8 cellular contexts compared by ENCODE assay signal in the genomic region with DNA sequence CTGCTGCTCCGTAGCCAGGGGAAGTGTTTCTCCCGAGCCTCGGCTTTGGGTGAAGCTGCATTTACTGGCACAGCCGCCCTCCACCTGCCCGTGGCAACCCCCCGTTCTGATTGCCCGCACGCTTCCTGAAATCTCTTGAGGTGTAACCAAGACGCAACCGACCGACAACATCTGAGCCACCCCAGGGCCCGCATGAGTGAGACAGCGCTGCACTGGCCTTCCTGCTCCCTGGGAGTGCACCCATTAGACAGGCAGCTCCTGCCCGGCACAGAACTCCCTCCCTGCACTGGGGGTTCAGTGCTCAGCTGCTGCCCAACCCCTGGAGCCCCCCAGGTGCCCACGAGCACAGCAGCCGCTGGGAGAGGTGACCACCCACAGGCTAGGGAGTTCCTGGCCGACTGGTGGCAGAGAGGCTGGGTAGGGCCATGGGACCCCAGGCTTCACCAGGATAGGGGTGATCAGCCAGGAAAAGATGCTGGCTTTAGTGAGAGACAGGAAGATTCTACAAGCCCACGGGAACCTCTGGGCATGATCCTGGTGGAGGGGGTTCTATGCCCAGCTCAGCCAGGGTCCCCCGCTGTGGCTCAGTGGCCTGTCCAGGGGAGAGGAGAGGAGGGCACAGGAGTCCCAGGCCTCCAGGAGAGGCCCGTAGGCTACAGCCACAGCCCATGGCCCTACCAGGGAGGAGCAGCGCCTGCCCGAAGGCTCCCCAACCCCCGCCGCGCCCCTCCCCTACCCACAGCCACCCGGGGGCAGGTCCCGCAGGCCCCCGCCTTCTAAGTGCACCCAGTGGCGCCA. TPM values are rescaled to one million over a fixed set of nuclear protein-coding genes. Genes with fewer than 3 reads are reported as not detected.
DNase-seq lines count a peak whose midpoint lies in the region; ATAC-seq, FAIRE-seq and TF ChIP-seq lines count a peak whose summit lies in the region.

No MANE protein-coding gene starts in this region.

- intact Hi-C loops in GM12878 (cut with micrococcal nuclease; ENCODE audit: unreplicated experiment) (no loop called here), right lobe of liver (cut with DNase I) (no loop called here)

- no peak for TF ChIP-seq RAD21 in GM12878 (IDR thresholded peaks at IDR 0.05; ENCODE audit: insufficient read depth, low read depth, low read length)

- H3K27me3 ChIP-seq in GM12878 (replicated peaks in 1 of 2; ENCODE audit: control insufficient read depth in 2 of 2, insufficient read depth in 2 of 2, low read length in 1 of 2) (no peaks in the 10 kb centered on the region), right lobe of liver (no peaks in the 10 kb centered on the region), tibial nerve (no peaks in the 10 kb centered on the region)

- FAIRE-seq in GM12878 (lab: Jason Lieb, UNC): peak; percentile 69

- CTCF ChIA-PET in activated CD8-positive, alpha-beta memory T cell treated with anti-CD3 and anti-CD28 coated beads, Interleukin-2, amount 10 ng/mL, durations not matched to agents 7 days and 5 days (lab: Charles Lee): interaction anchor here (1.1 to 4.1 kb wide), 6 partner anchors 11 to 76 kb away, joined by 3 to 16 read pairs (median 4); no protein-coding TSS in a partner anchor
- CTCF ChIA-PET in GM12878 (lab: Yijun Ruan, JAX): interaction anchor here (1.0 to 2.5 kb wide), 2 partner anchors 10 to 16 kb away, joined by 4 to 12 read pairs; no protein-coding TSS in a partner anchor

- TF ChIP-seq EP300 in GM12878 (IDR thresholded peaks at IDR 0.05; ENCODE audit: borderline replicate concordance in 1 of 2, control insufficient read depth in 1 of 2, low read depth in 2 of 2, low read length in 2 of 2) (no peak), tibial nerve (IDR thresholded peaks at IDR 0.05) (no peak)

- H3K9me3 ChIP-seq in GM12878 (replicated peaks; ENCODE audit: control insufficient read depth, insufficient read depth, low read length) (no peaks in the 10 kb centered on the region), right lobe of liver (no peaks in the 10 kb centered on the region), tibial nerve (no peaks in the 10 kb centered on the region)

- no peak for TF ChIP-seq CTCF in GM12878 (IDR thresholded peaks at IDR 0.05 in 2 of 3, conservative IDR thresholded peaks at IDR 0.05 in 1 of 3; ENCODE audit: control insufficient read depth in 2 of 3, extremely low read depth in 1 of 3, insufficient read depth in 1 of 3, low read depth in 3 of 3, low read length in 3 of 3)
- TF ChIP-seq CTCF in right lobe of liver (IDR thresholded peaks at IDR 0.05): no peak
- no peak for TF ChIP-seq CTCF in tibial nerve (IDR thresholded peaks at IDR 0.05)

- H3K9ac ChIP-seq in GM12878 (ENCODE audit: control insufficient read depth, insufficient read depth, low read length): peak overlapping the region; percentile 34; the same call in 1 of the 2 replicates

- H3K4me1 Mint-ChIP-seq in activated CD8-positive, alpha-beta memory T cell treated with anti-CD3 and anti-CD28 coated beads, Interleukin-2, amount 10 ng/mL, durations not matched to agents 7 days and 5 days: peaks cover 12% of the 10 kb centered on the region

- H3K4me3 ChIP-seq in GM12878 (peak overlapping the region; percentile 19; the same call in 1 of the 2 replicates), right lobe of liver (peak overlapping the region; percentile 39 to 49 (median 46)), tibial nerve (peak overlapping the region; percentile 15 to 42 (median 33))

- in situ Hi-C loops in GM12878 (cut with MboI): no loop called here

- RAD21 ChIA-PET in GM12878 (lab: Charles Lee; ENCODE audit: unreplicated experiment): interaction anchor here (2.0 to 2.8 kb wide), 2 partner anchors 10 to 14 kb away, joined by 4 to 10 read pairs; no protein-coding TSS in a partner anchor

- peak; percentile 28 for ATAC-seq in activated CD8-positive, alpha-beta memory T cell treated with anti-CD3 and anti-CD28 coated beads, Interleukin-2, amount 10 ng/mL, durations not matched to agents 7 days and 5 days
- ATAC-seq in GM12878 (peak; percentile 78), right lobe of liver (no peak), GM19351 (IDR thresholded peaks at IDR 0.05; ENCODE audit: unreplicated experiment) (no peak)

- H3K4me2 ChIP-seq in GM12878 (ENCODE audit: control insufficient read depth, insufficient read depth): peak overlapping the region; percentile 93

- WGBS in GM12878 (ENCODE audit: insufficient coverage, insufficient replicate concordance, low lambda C conversion rate, missing lambda C conversion rate): 18% methylated on average over 21 of the region's 29 CpGs
- 20% methylated on average over 6 of the region's 29 CpGs for WGBS in right lobe of liver (ENCODE audit: insufficient coverage, low coverage, low lambda C conversion rate, missing lambda C conversion rate)
- 24 to 33% methylated on average over 23 to 29 of the region's 29 CpGs for WGBS in tibial nerve, 2 donors

- no peak overlapping the region for H2AFZ ChIP-seq in GM12878 (ENCODE audit: control insufficient read depth, low read depth, low read length)

- no peak for DNase-seq in activated CD8-positive, alpha-beta memory T cell treated with anti-CD3 and anti-CD28 coated beads, Interleukin-2, amount 10 ng/mL, durations not matched to agents 7 days and 5 days
- DNase-seq in activated CD8-positive, alpha-beta memory T cell treated with anti-CD3 and anti-CD28 coated beads for 24 hours: no peak
- DNase-seq in GM12878 (ENCODE audit: low read depth, low spot score) (no peak), right lobe of liver (no peak), tibial nerve (ENCODE audit: low spot score in 2 of 2) (no peak), NCI-H1694 (lab: John Stamatoyannopoulos, UW) (no peak), NCI-H345 treated with DMSO at 0.1 percent for 48 hours (lab: John Stamatoyannopoulos, UW; ENCODE audit: unreplicated experiment) (no peak)

- peaks cover 10 to 33% of the 10 kb centered on the region in 2 experiments; a peak in 3 of 4 replicates for H3K36me3 ChIP-seq in GM12878 (ENCODE audit: control insufficient read depth in 2 of 2, insufficient read depth in 2 of 2, low read length in 1 of 2)
- H3K36me3 ChIP-seq in right lobe of liver: peaks cover 6 to 25% (median 18%) of the 10 kb centered on the region in 4 donors
- peaks cover 12 to 40% (median 22%) of the 10 kb centered on the region in 3 donors for H3K36me3 ChIP-seq in tibial nerve

- H3K79me2 ChIP-seq in GM12878 (ENCODE audit: control insufficient read depth, insufficient read depth, low read length): peaks cover 55% of the 10 kb centered on the region

- POLR2A ChIA-PET in GM12878 (lab: Charles Lee): interaction anchor here (3.7 kb wide), 1 partner anchor 12 kb away, joined by 22 read pairs; no protein-coding TSS in a partner anchor

- H4K20me1 ChIP-seq in GM12878 (ENCODE audit: control insufficient read depth, insufficient read depth): no peaks in the 10 kb centered on the region; the same call in none of the 2 replicates

- TF ChIP-seq POLR2A in GM12878 (IDR thresholded peaks at IDR 0.05; ENCODE audit: low read depth, low read length) (no peak), right lobe of liver (IDR thresholded peaks at IDR 0.05) (no peak), tibial nerve (IDR thresholded peaks at IDR 0.05) (no peak)

- peaks cover 16% of the 10 kb centered on the region for H3K27me3 Mint-ChIP-seq in activated CD8-positive, alpha-beta memory T cell treated with anti-CD3 and anti-CD28 coated beads, Interleukin-2, amount 10 ng/mL, durations not matched to agents 7 days and 5 days

- H3K4me1 ChIP-seq in GM12878 (ENCODE audit: control insufficient read depth, insufficient read depth, low read length): peaks cover 27% of the 10 kb centered on the region
- peaks cover 0 to 59% (median 28%) of the 10 kb centered on the region in 4 donors for H3K4me1 ChIP-seq in right lobe of liver
- H3K4me1 ChIP-seq in tibial nerve: peaks cover 0 to 90% (median 48%) of the 10 kb centered on the region in 4 donors

- SMC1A ChIA-PET in GM12878 (lab: Charles Lee; ENCODE audit: uncharacterized antibody, unreplicated experiment): interaction anchor here (0.6 to 2.9 kb wide), 2 partner anchors 12 to 274 kb away, joined by 3 to 21 read pairs; no protein-coding TSS in a partner anchor

- H3K27ac ChIP-seq in GM12878 (ENCODE audit: control insufficient read depth, insufficient read depth): peak overlapping the region; percentile 70
- H3K27ac ChIP-seq in right lobe of liver: peak overlapping the region; percentile 66 to 77 (median 76)
- peak overlapping the region; percentile 54 to 93 (median 82) for H3K27ac ChIP-seq in tibial nerve

- no peaks in the 10 kb centered on the region for H3K9me3 Mint-ChIP-seq in activated CD8-positive, alpha-beta memory T cell treated with anti-CD3 and anti-CD28 coated beads, Interleukin-2, amount 10 ng/mL, durations not matched to agents 7 days and 5 days (ENCODE audit: low read depth)

- no TSS peak for BruUV-seq in GM12878 (replicated peaks; lab: Mats Ljungman, UMichigan)

- H3K4me3 Mint-ChIP-seq in activated CD8-positive, alpha-beta memory T cell treated with anti-CD3 and anti-CD28 coated beads, Interleukin-2, amount 10 ng/mL, durations not matched to agents 7 days and 5 days: peak overlapping the region; percentile 3

- H3K27ac Mint-ChIP-seq in activated CD8-positive, alpha-beta memory T cell treated with anti-CD3 and anti-CD28 coated beads, Interleukin-2, amount 10 ng/mL, durations not matched to agents 7 days and 5 days: no peak overlapping the region

- H3K36me3 Mint-ChIP-seq in activated CD8-positive, alpha-beta memory T cell treated with anti-CD3 and anti-CD28 coated beads, Interleukin-2, amount 10 ng/mL, durations not matched to agents 7 days and 5 days: no peaks in the 10 kb centered on the region

RNA-seq across cellular contexts. Expression of a gene that starts 14.6 kb away (rescaled TPM):
- total RNA-seq in activated CD8-positive, alpha-beta memory T cell treated with anti-CD3 and anti-CD28 coated beads, Interleukin-2, amount 10 ng/mL, durations not matched to agents 7 days and 5 days: 10 to 100 TPM; 23.4 to 26.6 TPM
- total RNA-seq in GM12878 (2013; cell fraction: nucleolus; rRNA removed): 180 and 204 TPM in 2 replicates
- total RNA-seq in GM12878 (2014; rRNA removed) (32.6 and 42.0 TPM in 2 replicates), GM12878 (2014; rRNA removed; fragmentation: Illumina TruSeq; extraction: Trizol) (19.8 and 21.8 TPM in 2 replicates), GM12878 (2021) (133 and 134 TPM in 2 replicates), right lobe of liver (100 to 1,000 TPM; 154 to 181 (median 161) TPM), tibial nerve (100 to 1,000 TPM; 135 to 193 (median 165) TPM)
- 25.4 TPM for polyA plus RNA-seq in GM12878 (2011; ENCODE audit: low read depth)
- polyA plus RNA-seq in GM12878 (2011; rRNA removed) (19.9 and 41.8 TPM in 2 replicates), GM12878 (2014; fragmentation: Illumina TruSeq; extraction: Trizol) (6.3 and 23.5 TPM in 2 replicates), GM12878 (2014; fragmentation: Nextera tagmentation; extraction: Ambion mirVana) (1 to 10 TPM in 1 of 2 experiments, under 1 TPM in 1; 0.68 to 4.5 TPM), GM12878 (2014; rRNA removed) (65.4 and 84.9 TPM in 2 replicates), GM12878 (2016; fragmentation: Nextera tagmentation; extraction: Ambion mirVana) (10 to 100 TPM; 69.3 to 80.0 TPM)
- polyA plus RNA-seq in GM12878 (2011; cell fraction: cytosol; rRNA removed): 57.3 and 73.0 TPM in 2 replicates
- polyA plus RNA-seq in GM12878 (2011; cell fraction: nucleus; rRNA removed): 319 and 335 TPM in 2 replicates
- 53.9 and 72.5 TPM in 2 replicates for polyA plus RNA-seq in GM12878 (2012)
- polyA minus RNA-seq in GM12878 (2011; rRNA and poly(A)+ RNA removed): 52.2 and 84.0 TPM in 2 replicates
- polyA minus RNA-seq in GM12878 (2011; cell fraction: cytosol; rRNA and poly(A)+ RNA removed): 54.8 and 57.2 TPM in 2 replicates
- polyA minus RNA-seq in GM12878 (2011; cell fraction: nucleus; rRNA and poly(A)+ RNA removed): 57.8 and 74.9 TPM in 2 replicates

RNA-seq across cellular contexts. Expression of a gene that starts 22.7 kb away (rescaled TPM):
- 10 to 100 TPM; 16.5 to 18.5 TPM for total RNA-seq in activated CD8-positive, alpha-beta memory T cell treated with anti-CD3 and anti-CD28 coated beads, Interleukin-2, amount 10 ng/mL, durations not matched to agents 7 days and 5 days
- 5.1 and 5.8 TPM in 2 replicates for total RNA-seq in GM12878 (2013; cell fraction: nucleolus; rRNA removed)
- 9.4 and 10.0 TPM in 2 replicates for total RNA-seq in GM12878 (2014; rRNA removed)
- total RNA-seq in GM12878 (2014; rRNA removed; fragmentation: Illumina TruSeq; extraction: Trizol): 3.8 and 4.0 TPM in 2 replicates
- total RNA-seq in GM12878 (2021): 10.8 and 12.8 TPM in 2 replicates
- 2.6 TPM for polyA plus RNA-seq in GM12878 (2011; ENCODE audit: low read depth)
- polyA plus RNA-seq in GM12878 (2011; rRNA removed): 2.5 and 6.2 TPM in 2 replicates
- 5.7 and 9.1 TPM in 2 replicates for polyA plus RNA-seq in GM12878 (2011; cell fraction: cytosol; rRNA removed)
- polyA plus RNA-seq in GM12878 (2011; cell fraction: nucleus; rRNA removed): 33.9 and 40.9 TPM in 2 replicates
- 6.6 and 7.4 TPM in 2 replicates for polyA plus RNA-seq in GM12878 (2012)
- polyA plus RNA-seq in GM12878 (2014; fragmentation: Illumina TruSeq; extraction: Trizol): 1.4 and 3.7 TPM in 2 replicates
- polyA plus RNA-seq in GM12878 (2014; fragmentation: Nextera tagmentation; extraction: Ambion mirVana): under 1 TPM; 0.05 to 0.16 TPM
- polyA plus RNA-seq in GM12878 (2014; rRNA removed): 11.6 and 14.0 TPM in 2 replicates
- under 1 TPM; 0.44 to 0.58 TPM for polyA plus RNA-seq in GM12878 (2016; fragmentation: Nextera tagmentation; extraction: Ambion mirVana)
- 3.4 and 6.0 TPM in 2 replicates for polyA minus RNA-seq in GM12878 (2011; rRNA and poly(A)+ RNA removed)
- 2.1 and 3.0 TPM in 2 replicates for polyA minus RNA-seq in GM12878 (2011; cell fraction: cytosol; rRNA and poly(A)+ RNA removed)
- polyA minus RNA-seq in GM12878 (2011; cell fraction: nucleus; rRNA and poly(A)+ RNA removed): 2.9 and 3.2 TPM in 2 replicates
- total RNA-seq in right lobe of liver: 1 to 10 TPM; 1.7 to 6.4 (median 2.5) TPM
- total RNA-seq in tibial nerve: 10 to 100 TPM in 3 of 4 donors, 1 to 10 TPM in 1; 8.7 to 33.3 (median 19.6) TPM

RNA-seq across cellular contexts. Expression of a gene that starts 31.4 kb away (rescaled TPM):
- total RNA-seq in activated CD8-positive, alpha-beta memory T cell treated with anti-CD3 and anti-CD28 coated beads, Interleukin-2, amount 10 ng/mL, durations not matched to agents 7 days and 5 days: 10 to 100 TPM; 13.9 to 15.8 TPM
- 54.9 and 65.7 TPM in 2 replicates for total RNA-seq in GM12878 (2013; cell fraction: nucleolus; rRNA removed)
- total RNA-seq in GM12878 (2014; rRNA removed) (22.8 and 23.0 TPM in 2 replicates), GM12878 (2014; rRNA removed; fragmentation: Illumina TruSeq; extraction: Trizol) (14.5 and 16.5 TPM in 2 replicates), GM12878 (2021) (34.0 and 38.9 TPM in 2 replicates), right lobe of liver (1 to 10 TPM; 2.1 to 7.6 (median 3.6) TPM), tibial nerve (10 to 100 TPM; 12.3 to 32.0 (median 24.1) TPM)
- 6.8 TPM for polyA plus RNA-seq in GM12878 (2011; ENCODE audit: low read depth)
- polyA plus RNA-seq in GM12878 (2011; rRNA removed) (7.5 and 16.1 TPM in 2 replicates), GM12878 (2014; fragmentation: Illumina TruSeq; extraction: Trizol) (3.6 and 16.1 TPM in 2 replicates), GM12878 (2014; fragmentation: Nextera tagmentation; extraction: Ambion mirVana) (1 to 10 TPM; 1.1 to 3.8 TPM), GM12878 (2014; rRNA removed) (32.0 and 33.2 TPM in 2 replicates), GM12878 (2016; fragmentation: Nextera tagmentation; extraction: Ambion mirVana) (10 to 100 TPM in 1 of 2 experiments, 1 to 10 TPM in 1; 9.5 to 17.1 TPM)
- 22.6 and 27.5 TPM in 2 replicates for polyA plus RNA-seq in GM12878 (2011; cell fraction: cytosol; rRNA removed)
- 130 and 145 TPM in 2 replicates for polyA plus RNA-seq in GM12878 (2011; cell fraction: nucleus; rRNA removed)
- 15.0 and 21.3 TPM in 2 replicates for polyA plus RNA-seq in GM12878 (2012)
- polyA minus RNA-seq in GM12878 (2011; rRNA and poly(A)+ RNA removed): 12.6 and 18.3 TPM in 2 replicates
- polyA minus RNA-seq in GM12878 (2011; cell fraction: cytosol; rRNA and poly(A)+ RNA removed): 7.8 and 10.4 TPM in 2 replicates
- polyA minus RNA-seq in GM12878 (2011; cell fraction: nucleus; rRNA and poly(A)+ RNA removed): 25.1 and 35.3 TPM in 2 replicates

RNA-seq across cellular contexts. Expression of a gene that starts 34.0 kb away (rescaled TPM):
- 1 to 10 TPM; 5.7 to 8.8 TPM for total RNA-seq in activated CD8-positive, alpha-beta memory T cell treated with anti-CD3 and anti-CD28 coated beads, Interleukin-2, amount 10 ng/mL, durations not matched to agents 7 days and 5 days
- total RNA-seq in GM12878 (2013; cell fraction: nucleolus; rRNA removed): 8.0 and 8.7 TPM in 2 replicates
- 8.3 and 9.1 TPM in 2 replicates for total RNA-seq in GM12878 (2014; rRNA removed)
- total RNA-seq in GM12878 (2014; rRNA removed; fragmentation: Illumina TruSeq; extraction: Trizol): 3.2 and 3.6 TPM in 2 replicates
- 11.2 TPM in 2 replicates for total RNA-seq in GM12878 (2021)
- polyA plus RNA-seq in GM12878 (2011; ENCODE audit: low read depth): 4.0 TPM
- polyA plus RNA-seq in GM12878 (2011; rRNA removed): 1.6 and 2.9 TPM in 2 replicates
- polyA plus RNA-seq in GM12878 (2011; cell fraction: cytosol; rRNA removed): 5.7 and 6.5 TPM in 2 replicates
- polyA plus RNA-seq in GM12878 (2011; cell fraction: nucleus; rRNA removed): 19.6 and 20.1 TPM in 2 replicates
- 15.7 and 17.4 TPM in 2 replicates for polyA plus RNA-seq in GM12878 (2012)
- 0.73 and 3.1 TPM in 2 replicates for polyA plus RNA-seq in GM12878 (2014; fragmentation: Illumina TruSeq; extraction: Trizol)
- polyA plus RNA-seq in GM12878 (2014; fragmentation: Nextera tagmentation; extraction: Ambion mirVana): 1 to 10 TPM in 1 of 2 experiments, under 1 TPM in 1; 0.72 to 2.3 TPM
- polyA plus RNA-seq in GM12878 (2014; rRNA removed): 11.3 and 13.0 TPM in 2 replicates
- polyA plus RNA-seq in GM12878 (2016; fragmentation: Nextera tagmentation; extraction: Ambion mirVana): 10 to 100 TPM in 1 of 2 experiments, 1 to 10 TPM in 1; 8.9 to 10.3 TPM
- 1.8 and 5.0 TPM in 2 replicates for polyA minus RNA-seq in GM12878 (2011; rRNA and poly(A)+ RNA removed)
- polyA minus RNA-seq in GM12878 (2011; cell fraction: cytosol; rRNA and poly(A)+ RNA removed): 2.1 TPM in 2 replicates
- polyA minus RNA-seq in GM12878 (2011; cell fraction: nucleus; rRNA and poly(A)+ RNA removed): 4.0 and 5.3 TPM in 2 replicates
- total RNA-seq in right lobe of liver: 1 to 10 TPM in 5 of 6 experiments, under 1 TPM in 1; 0.98 to 4.1 (median 1.9) TPM
- total RNA-seq in tibial nerve: 10 to 100 TPM in 3 of 4 donors, 1 to 10 TPM in 1; 8.6 to 13.1 (median 11.7) TPM

RNA-seq across cellular contexts. Expression of a gene that starts 41.8 kb away (rescaled TPM):
- 10 to 100 TPM; 75.2 to 96.3 TPM for total RNA-seq in activated CD8-positive, alpha-beta memory T cell treated with anti-CD3 and anti-CD28 coated beads, Interleukin-2, amount 10 ng/mL, durations not matched to agents 7 days and 5 days
- total RNA-seq in GM12878 (2013; cell fraction: nucleolus; rRNA removed): 111 and 138 TPM in 2 replicates
- total RNA-seq in GM12878 (2014; rRNA removed) (13.8 and 20.5 TPM in 2 replicates), GM12878 (2014; rRNA removed; fragmentation: Illumina TruSeq; extraction: Trizol) (3.9 and 5.1 TPM in 2 replicates), GM12878 (2021) (42.4 and 48.6 TPM in 2 replicates), right lobe of liver (10 to 100 TPM; 19.6 to 30.5 (median 23.0) TPM), tibial nerve (100 to 1,000 TPM in 1 of 4 donors, 10 to 100 TPM in 3; 41.2 to 105 (median 55.4) TPM)
- polyA plus RNA-seq in GM12878 (2011; ENCODE audit: low read depth): 19.5 TPM
- polyA plus RNA-seq in GM12878 (2011; rRNA removed) (4.4 and 7.9 TPM in 2 replicates), GM12878 (2014; fragmentation: Illumina TruSeq; extraction: Trizol) (1.2 and 4.3 TPM in 2 replicates), GM12878 (2014; fragmentation: Nextera tagmentation; extraction: Ambion mirVana) (under 1 TPM; 0.26 to 0.51 TPM), GM12878 (2014; rRNA removed) (42.3 and 51.7 TPM in 2 replicates), GM12878 (2016; fragmentation: Nextera tagmentation; extraction: Ambion mirVana) (1 to 10 TPM; 4.5 to 5.0 TPM)
- polyA plus RNA-seq in GM12878 (2011; cell fraction: cytosol; rRNA removed): 6.1 and 11.1 TPM in 2 replicates
- polyA plus RNA-seq in GM12878 (2011; cell fraction: nucleus; rRNA removed): 298 and 323 TPM in 2 replicates
- 62.3 and 69.8 TPM in 2 replicates for polyA plus RNA-seq in GM12878 (2012)
- polyA minus RNA-seq in GM12878 (2011; rRNA and poly(A)+ RNA removed): 9.3 and 15.4 TPM in 2 replicates
- 11.4 and 11.5 TPM in 2 replicates for polyA minus RNA-seq in GM12878 (2011; cell fraction: cytosol; rRNA and poly(A)+ RNA removed)
- polyA minus RNA-seq in GM12878 (2011; cell fraction: nucleus; rRNA and poly(A)+ RNA removed): 51.5 and 73.5 TPM in 2 replicates

Comparison
In these comparisons a context has a peak if more than half of its experiments do, and no peak if none do; other contexts are left out.
1. ATAC-seq: peak in activated CD8-positive, alpha-beta memory T cell treated with anti-CD3 and anti-CD28 coated beads, Interleukin-2, amount 10 ng/mL, durations not matched to agents 7 days and 5 days (single experiment) and GM12878 (single experiment); none in right lobe of liver (0 of 4) and GM19351 (single experiment).
2. Peak in every context shown above with its lines, with median percentiles within 50 percentile points of each other: H3K27ac ChIP-seq and H3K4me3 ChIP-seq.